17 cellular contexts compared by ENCODE assay signal in genomic region chr14:37253905-37254304, GRCh38. TPM values are rescaled to one million over a fixed set of nuclear protein-coding genes. Genes with fewer than 3 reads are reported as not detected.
DNase-seq lines count a peak whose midpoint lies in the region; ATAC-seq and TF ChIP-seq lines count a peak whose summit lies in the region.
"Had no signal": no experiment of that assay in that cellular context is flagged by ENCODE, and none has a peak within 500 bp of the region (broad histone marks: within the 10 kb centered on the region; RNA-seq: fewer than 3 reads in every experiment).

No MANE protein-coding gene starts in this region.

- H3K27ac Mint-ChIP-seq in activated CD8-positive, alpha-beta T cell treated with anti-CD3 and anti-CD28 coated beads, Interleukin-2, amount 10 ng/mL, durations not matched to agents 7 days and 5 days = no peak overlapping the region
- H3K27ac Mint-ChIP-seq: activated T-helper 17 cell treated with anti-CD3 and anti-CD28 coated beads, Interleukin-2, amount 50 U/mL, for 72 hours; IgD-negative memory B cell had no signal

- no peak overlapping the region for H3K27ac ChIP-seq in brain microvascular endothelial cell
- H3K27ac ChIP-seq: 22Rv1, coronary artery, stomach had no signal

- H3K4me1 Mint-ChIP-seq in activated CD8-positive, alpha-beta T cell treated with anti-CD3 and anti-CD28 coated beads, Interleukin-2, amount 10 ng/mL, durations not matched to agents 7 days and 5 days (ENCODE audit: low read depth) = no peaks in the 10 kb centered on the region
- H3K4me1 Mint-ChIP-seq: activated T-helper 17 cell treated with anti-CD3 and anti-CD28 coated beads, Interleukin-2, amount 50 U/mL, for 72 hours; IgD-negative memory B cell had no signal

- no peaks in the 10 kb centered on the region for H3K27me3 Mint-ChIP-seq in activated CD8-positive, alpha-beta T cell treated with anti-CD3 and anti-CD28 coated beads, Interleukin-2, amount 10 ng/mL, durations not matched to agents 7 days and 5 days (ENCODE audit: low read depth)
- H3K27me3 Mint-ChIP-seq: activated T-helper 17 cell treated with anti-CD3 and anti-CD28 coated beads, Interleukin-2, amount 50 U/mL, for 72 hours; IgD-negative memory B cell had no signal

- TF ChIP-seq CTCF in brain microvascular endothelial cell (IDR thresholded peaks at IDR 0.05; ENCODE audit: low read depth, low read length, missing control alignments) = no peak

- no peak for ATAC-seq in activated CD8-positive, alpha-beta T cell treated with anti-CD3 and anti-CD28 coated beads, Interleukin-2, amount 10 ng/mL, durations not matched to agents 7 days and 5 days
- no peak for ATAC-seq in HG03521 (IDR thresholded peaks at IDR 0.05; ENCODE audit: unreplicated experiment)
- ATAC-seq: activated T-helper 17 cell treated with anti-CD3 and anti-CD28 coated beads, Interleukin-2, amount 50 U/mL, for 72 hours had no signal

- CTCF ChIA-PET in activated CD8-positive, alpha-beta T cell treated with anti-CD3 and anti-CD28 coated beads, Interleukin-2, amount 10 ng/mL, durations not matched to agents 7 days and 5 days (lab: Charles Lee) = interaction anchor here (1.4 kb wide), 1 partner anchor 8 kb away, joined by 4 read pairs; no protein-coding TSS in a partner anchor

- no peaks in the 10 kb centered on the region for H3K27me3 ChIP-seq in brain microvascular endothelial cell (replicated peaks)
- H3K27me3 ChIP-seq: stomach had no signal

- DNase-seq in DMS 273 (lab: John Stamatoyannopoulos, UW; ENCODE audit: unreplicated experiment) = peak; percentile 21
- no peak for DNase-seq in DMS 273 treated with DMSO at 0.1 percent for 48 hours (lab: John Stamatoyannopoulos, UW)
- DNase-seq in NCI-H2227 treated with DMSO at 0.1 percent for 48 hours (lab: John Stamatoyannopoulos, UW) = peak; percentile 7
- DNase-seq in brain microvascular endothelial cell = peak; percentile 88
- peak; percentile 41 for DNase-seq in pulmonary artery endothelial cell (ENCODE audit: low read depth, low spot score)
- no peak for DNase-seq in stimulated activated CD4-positive, alpha-beta T cell treated with anti-CD3 and anti-CD28 coated beads, Interleukin-4, amount 100 ng/mL, for 24 hours
- DNase-seq in activated CD8-positive, alpha-beta T cell treated with anti-CD3 and anti-CD28 coated beads, Interleukin-2, amount 10 ng/mL, durations not matched to agents 7 days and 5 days = no peak
- DNase-seq: activated CD4-positive, alpha-beta T cell treated with anti-CD3 and anti-CD28 coated beads for 4 hours; head of caudate nucleus; NCI-H2107; stimulated activated CD4-positive, alpha-beta T cell treated with anti-CD3 and anti-CD28 coated beads, Interleukin-2, amount 100 ng/mL, for 24 hours; stomach had no signal

- no peak overlapping the region for H3K4me3 ChIP-seq in brain microvascular endothelial cell (ENCODE audit: low read depth, low read length)
- H3K4me3 ChIP-seq: coronary artery, stomach had no signal

- POLR2A ChIA-PET in activated CD8-positive, alpha-beta T cell treated with anti-CD3 and anti-CD28 coated beads, Interleukin-2, amount 10 ng/mL, durations not matched to agents 7 days and 5 days (lab: Charles Lee) = no interaction called here

- H3K9me3 Mint-ChIP-seq in activated CD8-positive, alpha-beta T cell treated with anti-CD3 and anti-CD28 coated beads, Interleukin-2, amount 10 ng/mL, durations not matched to agents 7 days and 5 days (ENCODE audit: insufficient read depth) = no peaks in the 10 kb centered on the region
- H3K9me3 Mint-ChIP-seq: activated T-helper 17 cell treated with anti-CD3 and anti-CD28 coated beads, Interleukin-2, amount 50 U/mL, for 72 hours; IgD-negative memory B cell had no signal

- H3K4me3 Mint-ChIP-seq in activated CD8-positive, alpha-beta T cell treated with anti-CD3 and anti-CD28 coated beads, Interleukin-2, amount 10 ng/mL, durations not matched to agents 7 days and 5 days = no peak overlapping the region
- H3K4me3 Mint-ChIP-seq: activated T-helper 17 cell treated with anti-CD3 and anti-CD28 coated beads, Interleukin-2, amount 50 U/mL, for 72 hours; IgD-negative memory B cell had no signal

- in situ Hi-C loops in brain microvascular endothelial cell (cut with HindIII; ENCODE audit: low pct_ligation_motif_present, low sequenced_read_pairs) = no loop called here

- H3K36me3 ChIP-seq in brain microvascular endothelial cell (replicated peaks) = no peaks in the 10 kb centered on the region
- H3K36me3 ChIP-seq: stomach had no signal

- no peaks in the 10 kb centered on the region for H3K36me3 Mint-ChIP-seq in activated CD8-positive, alpha-beta T cell treated with anti-CD3 and anti-CD28 coated beads, Interleukin-2, amount 10 ng/mL, durations not matched to agents 7 days and 5 days (ENCODE audit: low read depth)
- H3K36me3 Mint-ChIP-seq: IgD-negative memory B cell had no signal

RNA-seq across cellular contexts. Expression of gene MIPOL1, which starts 56.2 kb away (rescaled TPM):
- total RNA-seq in pulmonary artery endothelial cell = 23.7 and 26.3 TPM in 2 replicates
- total RNA-seq in activated CD8-positive, alpha-beta T cell treated with anti-CD3 and anti-CD28 coated beads, Interleukin-2, amount 10 ng/mL, durations not matched to agents 7 days and 5 days = not detected

Comparison
In these comparisons a context has a peak if more than half of its experiments do, and no peak if none do; other contexts are left out.
1. DNase-seq: peak in DMS 273 (single experiment), NCI-H2227 treated with DMSO at 0.1 percent for 48 hours (single experiment), brain microvascular endothelial cell (single experiment) and pulmonary artery endothelial cell (single experiment); none in DMS 273 treated with DMSO at 0.1 percent for 48 hours (single experiment), stimulated activated CD4-positive, alpha-beta T cell treated with anti-CD3 and anti-CD28 coated beads, Interleukin-4, amount 100 ng/mL, for 24 hours (single experiment) and activated CD8-positive, alpha-beta T cell treated with anti-CD3 and anti-CD28 coated beads, Interleukin-2, amount 10 ng/mL, durations not matched to agents 7 days and 5 days (single experiment).
2. RNA of gene MIPOL1, which starts 56.2 kb away (total RNA-seq): 23.7 to 26.3 TPM in pulmonary artery endothelial cell; not detected in activated CD8-positive, alpha-beta T cell treated with anti-CD3 and anti-CD28 coated beads, Interleukin-2, amount 10 ng/mL, durations not matched to agents 7 days and 5 days; every median in the first group is over 10 times any median in the second.